In genomic region chr1:109950509-109950908, GRCh38 we compare ENCODE assay signal across 19 cellular contexts.
"Had no signal": no experiment of that assay in that cellular context is flagged by ENCODE, and none has a peak within 500 bp of the region (broad histone marks: within the 10 kb centered on the region; RNA-seq: fewer than 3 reads in every experiment).

No MANE protein-coding gene starts in this region.

- ATAC-seq: esophagus mucosa; gastrocnemius medialis; heart right ventricle; mucosa of descending colon; naive thymus-derived CD8-positive, alpha-beta T cell; pancreas; right cardiac atrium; stimulated activated memory B cell treated with anti-CD40 and anti-IgM and Interleukin-4, amounts not matched to agents 10 μg/mL and 1 μg/mL and 100 μg/mL, for 72 hours had no signal

- FAIRE-seq: endometrium, pancreas had no signal

- H3K4me3 ChIP-seq: coronary artery, gastrocnemius medialis, heart right ventricle, mucosa of descending colon, pancreas, smooth muscle cell, testis, tibial nerve had no signal

- DNase-seq: effector CD8-positive, alpha-beta T cell; gastrocnemius medialis; heart right ventricle; hypothalamus; kidney glomerular epithelial cell; mammary epithelial cell; mucosa of descending colon; naive thymus-derived CD8-positive, alpha-beta T cell; nucleus accumbens; pancreas; right cardiac atrium; stimulated activated CD4-positive, alpha-beta T cell treated with anti-CD3 and anti-CD28 coated beads, Interleukin-2, amount 100 ng/mL, for 48 hours; testis had no signal

- H3K27ac ChIP-seq: coronary artery, gastrocnemius medialis, heart right ventricle, pancreas, testis, tibial nerve had no signal

- H3K4me1 ChIP-seq: gastrocnemius medialis had no signal

- H3K36me3 ChIP-seq: gastrocnemius medialis, heart right ventricle, pancreas, tibial nerve had no signal

- H3K27me3 ChIP-seq: gastrocnemius medialis, heart right ventricle, pancreas, testis, tibial nerve had no signal

- H3K9me3 ChIP-seq: gastrocnemius medialis, heart right ventricle, mucosa of descending colon, pancreas, testis, tibial nerve had no signal

- H3K4me2 ChIP-seq: smooth muscle cell had no signal
